ENCODE assay signal across 19 cellular contexts in the genomic region with DNA sequence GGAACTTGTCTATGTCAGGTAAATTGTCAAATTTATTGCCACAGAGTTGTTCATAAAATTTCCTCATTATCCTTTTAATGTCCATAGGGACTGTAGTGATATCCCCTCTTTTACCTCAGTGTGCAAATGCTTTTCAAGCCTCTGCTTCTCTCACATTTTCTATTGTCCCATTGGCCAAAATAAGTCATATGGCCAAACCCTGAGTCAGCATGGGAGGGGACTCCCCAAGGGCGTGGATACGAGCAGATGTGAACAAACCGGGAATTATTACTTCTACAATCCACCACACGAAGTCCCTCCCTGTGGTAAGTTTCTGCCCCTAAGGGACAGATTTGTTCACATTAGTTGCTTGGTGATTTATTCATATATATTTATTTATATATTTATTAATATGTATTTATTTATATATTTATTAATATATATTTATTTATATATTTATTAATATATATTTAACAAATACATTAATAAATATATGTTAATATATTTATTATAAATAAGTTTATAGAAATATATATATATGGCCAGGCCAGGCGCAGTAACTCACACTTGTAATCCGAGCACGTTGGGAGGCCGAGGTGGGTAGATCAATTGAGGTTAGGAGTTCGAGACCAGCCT. TPM values are rescaled to one million over a fixed set of nuclear protein-coding genes. Genes with fewer than 3 reads are reported as not detected.
A peak's percentile ranks its signal among the peaks of the same experiment; 100 is the strongest.
DNase-seq lines count a peak whose midpoint lies in the region; ATAC-seq and FAIRE-seq lines count a peak whose summit lies in the region.
"Had no signal": no experiment of that assay in that cellular context is flagged by ENCODE, and none has a peak within 500 bp of the region (broad histone marks: within the 10 kb centered on the region; RNA-seq: fewer than 3 reads in every experiment).

No MANE protein-coding gene starts in this region.

- no peaks in the 10 kb centered on the region for H3F3A ChIP-seq in GM23248 (ENCODE audit: insufficient read depth)

- peak; percentile 65 for FAIRE-seq in A204.1 (lab: Jason Lieb, UNC)

- no peak overlapping the region for H3K4me2 ChIP-seq in GM23248 (ENCODE audit: unreplicated experiment)
- H3K4me2 ChIP-seq: BLaER1 had no signal

- no peaks in the 10 kb centered on the region; the same call in 1 of the 2 replicates for H3K27me3 ChIP-seq in GM23248 (replicated peaks; ENCODE audit: insufficient read depth)
- H3K27me3 ChIP-seq: BLaER1 had no signal

- no peaks in the 10 kb centered on the region for H3K9me2 ChIP-seq in GM23248 (ENCODE audit: insufficient read depth)

- H3K27ac Mint-ChIP-seq in effector memory CD8-positive, alpha-beta T cell = no peak overlapping the region
- H3K27ac Mint-ChIP-seq: brain; mesothelial cell of epicardium; stimulated activated naive CD8-positive, alpha-beta T cell treated with anti-CD3 and anti-CD28 coated beads, Interleukin-15, Interleukin-2, amounts not matched to agents 100 ng/mL and 50 ng/mL, for 24 hours had no signal

- H3K27ac ChIP-seq in GM23248 = no peak overlapping the region
- H3K27ac ChIP-seq: BLaER1, epithelial cell of prostate, prostate gland, SJSA1 had no signal

- no peaks in the 10 kb centered on the region for H3K79me2 ChIP-seq in GM23248 (ENCODE audit: insufficient read depth)

- no peak overlapping the region for H3K4me3 ChIP-seq in GM23248
- H3K4me3 ChIP-seq: BLaER1, prostate gland, SJSA1 had no signal

- H3K27me3 Mint-ChIP-seq in effector memory CD8-positive, alpha-beta T cell = peaks cover 7 to 34% of the 10 kb centered on the region in 2 donors

- H3K9ac ChIP-seq in GM23248 = no peak overlapping the region
- H3K9ac ChIP-seq: BLaER1 had no signal

- no peaks in the 10 kb centered on the region for H3K4me1 ChIP-seq in GM23248 (ENCODE audit: insufficient read depth)
- H3K4me1 ChIP-seq: BLaER1, prostate gland, SJSA1 had no signal

- H4K20me1 ChIP-seq in GM23248 (ENCODE audit: insufficient read depth) = no peaks in the 10 kb centered on the region
- H4K20me1 ChIP-seq: BLaER1 had no signal

- no peaks in the 10 kb centered on the region for H3K9me3 Mint-ChIP-seq in effector memory CD8-positive, alpha-beta T cell
- H3K9me3 Mint-ChIP-seq: brain; mesothelial cell of epicardium; stimulated activated naive CD8-positive, alpha-beta T cell treated with anti-CD3 and anti-CD28 coated beads, Interleukin-15, Interleukin-2, amounts not matched to agents 100 ng/mL and 50 ng/mL, for 24 hours had no signal

- H2AFZ ChIP-seq in GM23248 = no peak overlapping the region

- ATAC-seq in esophagus mucosa (peak; percentile 63), HG03097 (IDR thresholded peaks at IDR 0.05; ENCODE audit: low FRiP score, unreplicated experiment) (no peak)
- ATAC-seq in effector memory CD8-positive, alpha-beta T cell (replicated peaks) = no peak

- H3K9me3 ChIP-seq in GM23248 (ENCODE audit: low read depth) = no peaks in the 10 kb centered on the region
- H3K9me3 ChIP-seq: BLaER1, prostate gland, SJSA1 had no signal

- no peaks in the 10 kb centered on the region for H3K36me3 ChIP-seq in GM23248 (ENCODE audit: low read depth)
- H3K36me3 ChIP-seq: BLaER1, prostate gland, SJSA1 had no signal

- in situ Hi-C loops in GM23248 (cut with MboI) = no loop called here

- 55 to 63% methylated on average over 9 of the region's 9 CpGs for WGBS in GM23248 (ENCODE audit: low coverage in 1 of 2, low lambda C conversion rate in 2 of 2, missing lambda C conversion rate in 2 of 2), 2 experiments

- H3K36me3 Mint-ChIP-seq in effector memory CD8-positive, alpha-beta T cell (ENCODE audit: insufficient read depth) = no peaks in the 10 kb centered on the region
- H3K36me3 Mint-ChIP-seq: brain, mesothelial cell of epicardium had no signal

- H3K4me1 Mint-ChIP-seq in effector memory CD8-positive, alpha-beta T cell (ENCODE audit: low read depth in 2 of 2) = no peaks in the 10 kb centered on the region
- H3K4me1 Mint-ChIP-seq: brain, mesothelial cell of epicardium had no signal

- DNase-seq in GM23248 (peak; percentile 52), OCI-M1 (lab: John Stamatoyannopoulos, UW) (peak; percentile 21), iPS-NIHi11 (ENCODE audit: low spot score) (no peak), AG08396 (ENCODE audit: low spot score) (no peak)
- no peak for DNase-seq in effector memory CD8-positive, alpha-beta T cell
- DNase-seq: activated CD4-positive, CD25-positive, alpha-beta regulatory T cell treated with anti-CD3 and anti-CD28 coated beads, Interleukin-2, amount 50 U/mL, for 72 hours; MM.1S; NCI-H524 treated with DMSO at 0.1 percent for 48 hours; stimulated activated CD4-positive, alpha-beta T cell treated with anti-CD3 and anti-CD28 coated beads, Interleukin-4, amount 100 ng/mL, for 1 hour had no signal

- H3K4me3 Mint-ChIP-seq in effector memory CD8-positive, alpha-beta T cell = no peak overlapping the region
- H3K4me3 Mint-ChIP-seq: brain; mesothelial cell of epicardium; stimulated activated naive CD8-positive, alpha-beta T cell treated with anti-CD3 and anti-CD28 coated beads, Interleukin-15, Interleukin-2, amounts not matched to agents 100 ng/mL and 50 ng/mL, for 24 hours had no signal

RNA-seq across cellular contexts. Expression of a gene that starts 20.1 kb away (rescaled TPM):
- not detected in 2 replicates for total RNA-seq in GM23248 (2014; rRNA removed; shearing (Covaris generic))
- polyA plus RNA-seq in GM23248 (2016; fragmentation: Nextera tagmentation; extraction: Ambion mirVana) = not detected in 2 replicates
- total RNA-seq in esophagus mucosa = 21.2 TPM
- total RNA-seq: SJSA1 had no signal

RNA-seq across cellular contexts. Expression of a gene that starts 40.0 kb away (rescaled TPM):
- 86.6 and 116 TPM in 2 replicates for total RNA-seq in GM23248 (2014; rRNA removed; shearing (Covaris generic))
- polyA plus RNA-seq in GM23248 (2016; fragmentation: Nextera tagmentation; extraction: Ambion mirVana) = 65.0 and 67.2 TPM in 2 replicates
- 48.1 TPM for total RNA-seq in esophagus mucosa

RNA-seq across cellular contexts. Expression of a gene that starts 53.1 kb away (rescaled TPM):
- total RNA-seq in GM23248 (2014; rRNA removed; shearing (Covaris generic)) = 4.9 and 5.9 TPM in 2 replicates
- 28.6 TPM in 2 replicates for polyA plus RNA-seq in GM23248 (2016; fragmentation: Nextera tagmentation; extraction: Ambion mirVana)
- 9.2 TPM for total RNA-seq in esophagus mucosa

RNA-seq across cellular contexts. Expression of a gene that starts 53.8 kb away (rescaled TPM):
- 30.7 and 33.0 TPM in 2 replicates for total RNA-seq in GM23248 (2014; rRNA removed; shearing (Covaris generic))
- 12.2 and 12.5 TPM in 2 replicates for polyA plus RNA-seq in GM23248 (2016; fragmentation: Nextera tagmentation; extraction: Ambion mirVana)
- 17.9 TPM for total RNA-seq in esophagus mucosa

RNA-seq across cellular contexts. Expression of a gene that starts 54.1 kb away (rescaled TPM):
- 7.6 and 13.5 TPM in 2 replicates for total RNA-seq in GM23248 (2014; rRNA removed; shearing (Covaris generic))
- 189 and 199 TPM in 2 replicates for polyA plus RNA-seq in GM23248 (2016; fragmentation: Nextera tagmentation; extraction: Ambion mirVana)
- 91.7 TPM for total RNA-seq in esophagus mucosa

Comparison
In these comparisons a context has a peak if more than half of its experiments do, and no peak if none do; other contexts are left out.
1. DNase-seq: peak in GM23248 (single experiment) and OCI-M1 (single experiment); none in iPS-NIHi11 (single experiment), AG08396 (single experiment) and effector memory CD8-positive, alpha-beta T cell (0 of 3).
2. RNA of a gene that starts 20.1 kb away (total RNA-seq): 21.2 TPM in esophagus mucosa (single experiment); not detected in GM23248; every median in the first group is over 10 times any median in the second.